In genomic region chr13:66553391-66553790, GRCh38 we compare ENCODE assay signal across 26 cellular contexts.
"Had no signal": no experiment of that assay in that cellular context is flagged by ENCODE, and none has a peak within 500 bp of the region (broad histone marks: within the 10 kb centered on the region; RNA-seq: fewer than 3 reads in every experiment).

No MANE protein-coding gene starts in this region.

- DNase-seq: activated CD4-positive, alpha-beta memory T cell treated with anti-CD3 and anti-CD28 coated beads, Interleukin-2, amount 10 ng/mL, durations not matched to agents 7 days and 5 days; activated CD4-positive, alpha-beta T cell treated with anti-CD3 and anti-CD28 coated beads, Interleukin-2, amount 10 ng/mL, durations not matched to agents 7 days and 5 days; activated CD4-positive, CD25-positive, alpha-beta regulatory T cell; activated CD8-positive, alpha-beta memory T cell treated with anti-CD3 and anti-CD28 coated beads, Interleukin-2, amount 50 U/mL, for 4 hours; activated gamma-delta T cell treated with Interleukin-2 at 50 U/mL for 16 hours; activated naive CD4-positive, alpha-beta T cell treated with anti-CD3 and anti-CD28 coated beads, Interleukin-2, amount 50 U/mL, for 16 hours; activated naive CD8-positive, alpha-beta T cell treated with anti-CD3 and anti-CD28 coated beads, Interleukin-2, amount 10 ng/mL, durations not matched to agents 7 days and 5 days; activated T-cell treated with anti-CD3 and anti-CD28 coated beads, Interleukin-2, amount 50 U/mL, for 72 hours; aorta; body of pancreas; NCI-H1092; NCI-H1417; NCI-H1930; NCI-H2171; NCI-H2227 treated with DMSO at 0.1 percent for 48 hours; NCI-H510A; NCI-H526 treated with DMSO at 0.1 percent for 48 hours; NCI-H82; T-cell; T-helper 2 cell; T1000 had no signal

- H3K4me3 Mint-ChIP-seq: activated CD4-positive, alpha-beta memory T cell treated with anti-CD3 and anti-CD28 coated beads, Interleukin-2, amount 10 ng/mL, durations not matched to agents 7 days and 5 days; activated CD4-positive, alpha-beta T cell treated with anti-CD3 and anti-CD28 coated beads, Interleukin-2, amount 10 ng/mL, durations not matched to agents 7 days and 5 days; activated naive CD8-positive, alpha-beta T cell treated with anti-CD3 and anti-CD28 coated beads, Interleukin-2, amount 10 ng/mL, durations not matched to agents 7 days and 5 days; activated T-cell treated with anti-CD3 and anti-CD28 coated beads, Interleukin-2, amount 50 U/mL, for 72 hours; central memory CD8-positive, alpha-beta T cell; T-cell had no signal

- H3K27me3 ChIP-seq: body of pancreas had no signal

- H3K9me3 Mint-ChIP-seq: activated CD4-positive, alpha-beta T cell treated with anti-CD3 and anti-CD28 coated beads, Interleukin-2, amount 10 ng/mL, durations not matched to agents 7 days and 5 days; activated naive CD8-positive, alpha-beta T cell treated with anti-CD3 and anti-CD28 coated beads, Interleukin-2, amount 10 ng/mL, durations not matched to agents 7 days and 5 days had no signal

- H3K27me3 Mint-ChIP-seq: activated CD4-positive, alpha-beta memory T cell treated with anti-CD3 and anti-CD28 coated beads, Interleukin-2, amount 10 ng/mL, durations not matched to agents 7 days and 5 days; activated CD4-positive, alpha-beta T cell treated with anti-CD3 and anti-CD28 coated beads, Interleukin-2, amount 10 ng/mL, durations not matched to agents 7 days and 5 days; activated naive CD8-positive, alpha-beta T cell treated with anti-CD3 and anti-CD28 coated beads, Interleukin-2, amount 10 ng/mL, durations not matched to agents 7 days and 5 days; central memory CD8-positive, alpha-beta T cell; T-cell had no signal

- H3K4me3 ChIP-seq: body of pancreas, SK-N-MC had no signal

- H3K27ac ChIP-seq: body of pancreas, KMS-11, SK-N-MC, VCaP had no signal

- H3K4me1 Mint-ChIP-seq: activated CD4-positive, alpha-beta memory T cell treated with anti-CD3 and anti-CD28 coated beads, Interleukin-2, amount 10 ng/mL, durations not matched to agents 7 days and 5 days; activated CD4-positive, alpha-beta T cell treated with anti-CD3 and anti-CD28 coated beads, Interleukin-2, amount 10 ng/mL, durations not matched to agents 7 days and 5 days; activated naive CD8-positive, alpha-beta T cell treated with anti-CD3 and anti-CD28 coated beads, Interleukin-2, amount 10 ng/mL, durations not matched to agents 7 days and 5 days; central memory CD8-positive, alpha-beta T cell; T-cell had no signal

- ATAC-seq: activated T-cell treated with anti-CD3 and anti-CD28 coated beads, Interleukin-2, amount 50 U/mL, for 72 hours; body of pancreas; T-cell had no signal

- H3K36me3 Mint-ChIP-seq: activated naive CD8-positive, alpha-beta T cell treated with anti-CD3 and anti-CD28 coated beads, Interleukin-2, amount 10 ng/mL, durations not matched to agents 7 days and 5 days; T-cell had no signal

- H3K4me1 ChIP-seq: body of pancreas had no signal

- H3K27ac Mint-ChIP-seq: activated CD4-positive, alpha-beta memory T cell treated with anti-CD3 and anti-CD28 coated beads, Interleukin-2, amount 10 ng/mL, durations not matched to agents 7 days and 5 days; activated CD4-positive, alpha-beta T cell treated with anti-CD3 and anti-CD28 coated beads, Interleukin-2, amount 10 ng/mL, durations not matched to agents 7 days and 5 days; activated naive CD8-positive, alpha-beta T cell treated with anti-CD3 and anti-CD28 coated beads, Interleukin-2, amount 10 ng/mL, durations not matched to agents 7 days and 5 days; activated T-cell treated with anti-CD3 and anti-CD28 coated beads, Interleukin-2, amount 50 U/mL, for 72 hours; activated T-helper 2 cell treated with anti-CD3 and anti-CD28 coated beads, Interferon-gamma antibody, Interleukin-2, Interleukin-4, amounts not matched to agents 10 μg/mL and 5 μg/mL and 100 μg/mL, durations not matched to agents 14 hours and 24 hours and 36 hours; T-cell had no signal
